ENCODE assay signal across 19 cellular contexts in genomic region chr3:56611364-56611763, GRCh38.
"Had no signal": no experiment of that assay in that cellular context is flagged by ENCODE, and none has a peak within 500 bp of the region (broad histone marks: within the 10 kb centered on the region; RNA-seq: fewer than 3 reads in every experiment).

No MANE protein-coding gene starts in this region.

- H3K4me3 ChIP-seq: heart left ventricle, lung, pancreas, spleen, tibial nerve, vagina had no signal

- H3K9me3 ChIP-seq: pancreas, SK-N-SH, vagina had no signal

- FAIRE-seq: frontal cortex, pancreas had no signal

- H3K27me3 ChIP-seq: heart left ventricle, pancreas, spleen, tibial nerve, vagina had no signal

- H3K4me2 ChIP-seq: SK-N-SH had no signal

- H3K9me2 ChIP-seq: SK-N-SH had no signal

- H3K27me3 Mint-ChIP-seq: activated naive CD8-positive, alpha-beta T cell treated with anti-CD3 and anti-CD28 coated beads, Interleukin-2, amount 50 U/mL, for 24 hours had no signal

- H3K4me3 Mint-ChIP-seq: activated naive CD8-positive, alpha-beta T cell treated with anti-CD3 and anti-CD28 coated beads, Interleukin-2, amount 50 U/mL, for 24 hours had no signal

- ATAC-seq: pancreas, sciatic nerve had no signal

- H3K27ac ChIP-seq: epithelial cell of prostate, pancreas, spleen, tibial nerve, vagina, WERI-Rb-1 had no signal

- H3K4me1 ChIP-seq: pancreas, tibial nerve, vagina had no signal

- DNase-seq: activated effector memory CD4-positive, alpha-beta T cell treated with anti-CD3 and anti-CD28 coated beads, Interleukin-2, amount 50 U/mL, for 16 hours; activated naive CD8-positive, alpha-beta T cell treated with anti-CD3 and anti-CD28 coated beads, Interleukin-2, amount 50 U/mL, for 24 hours; activated T-cell treated with anti-CD3 and anti-CD28 coated beads, Interleukin-2, amount 50 U/mL, for 1 hour; aorta; cerebellar nuclear complex; effector memory CD4-positive, alpha-beta T cell; left cardiac atrium; midbrain; pancreas; SK-N-SH; spleen; WERI-Rb-1 had no signal
